In genomic region chr17:18235743-18236256, GRCh38 we compare ENCODE assay signal across 12 cellular contexts. TPM values are rescaled to one million over a fixed set of nuclear protein-coding genes. Genes with fewer than 3 reads are reported as not detected.
A peak's percentile ranks its signal among the peaks of the same experiment; 100 is the strongest.
DNase-seq lines count a peak whose midpoint lies in the region; ATAC-seq, FAIRE-seq and TF ChIP-seq lines count a peak whose summit lies in the region.
"Had no signal": no experiment of that assay in that cellular context is flagged by ENCODE, and none has a peak within 500 bp of the region (broad histone marks: within the 10 kb centered on the region; RNA-seq: fewer than 3 reads in every experiment).

No MANE protein-coding gene starts in this region.

- no peak overlapping the region for H3K27ac ChIP-seq in foreskin keratinocyte
- no peak overlapping the region for H3K27ac ChIP-seq in testis
- no peak overlapping the region for H3K27ac ChIP-seq in uterus
- H3K27ac ChIP-seq: right lobe of liver had no signal

- no peak overlapping the region for H3K4me3 Mint-ChIP-seq in activated T-cell treated with anti-CD3 and anti-CD28 coated beads, Interleukin-2, amount 50 U/mL, for 24 hours
- H3K4me3 Mint-ChIP-seq in activated naive CD8-positive, alpha-beta T cell treated with anti-CD3 and anti-CD28 coated beads for 36 hours = no peak overlapping the region
- H3K4me3 Mint-ChIP-seq: activated naive CD4-positive, alpha-beta T cell treated with anti-CD3 and anti-CD28 coated beads for 36 hours had no signal

- H3K9me3 ChIP-seq in testis = no peaks in the 10 kb centered on the region
- no peaks in the 10 kb centered on the region for H3K9me3 ChIP-seq in uterus
- H3K9me3 ChIP-seq: BE2C, right lobe of liver had no signal

- intact Hi-C loops in testis (cut with DNase I; ENCODE audit: low total_unique reads) (no loop called here), uterus (cut with DNase I; ENCODE audit: low total_unique reads) (no loop called here)

- H3K4me1 ChIP-seq in foreskin keratinocyte (peaks cover 12% of the 10 kb centered on the region), testis (no peaks in the 10 kb centered on the region), uterus (no peaks in the 10 kb centered on the region)
- H3K4me1 ChIP-seq: BE2C, right lobe of liver had no signal

- no peaks in the 10 kb centered on the region for H3K9me3 Mint-ChIP-seq in activated T-cell treated with anti-CD3 and anti-CD28 coated beads, Interleukin-2, amount 50 U/mL, for 24 hours
- no peaks in the 10 kb centered on the region for H3K9me3 Mint-ChIP-seq in activated naive CD8-positive, alpha-beta T cell treated with anti-CD3 and anti-CD28 coated beads for 36 hours
- H3K9me3 Mint-ChIP-seq: activated naive CD4-positive, alpha-beta T cell treated with anti-CD3 and anti-CD28 coated beads for 36 hours had no signal

- peak; percentile 87 for ATAC-seq in foreskin keratinocyte
- ATAC-seq: right lobe of liver had no signal

- no peak for FAIRE-seq in frontal cortex (lab: Jason Lieb, UNC)

- H3K27ac Mint-ChIP-seq in activated T-cell treated with anti-CD3 and anti-CD28 coated beads, Interleukin-2, amount 50 U/mL, for 24 hours = peak overlapping the region; percentile 88
- H3K27ac Mint-ChIP-seq in activated naive CD8-positive, alpha-beta T cell treated with anti-CD3 and anti-CD28 coated beads for 36 hours = peak overlapping the region; percentile 63
- H3K27ac Mint-ChIP-seq: activated naive CD4-positive, alpha-beta T cell treated with anti-CD3 and anti-CD28 coated beads for 36 hours had no signal

- H3K4me3 ChIP-seq in testis = no peak overlapping the region
- no peak overlapping the region for H3K4me3 ChIP-seq in uterus
- H3K4me3 ChIP-seq: right lobe of liver had no signal

- TF ChIP-seq CTCF in foreskin keratinocyte (conservative IDR thresholded peaks at IDR 0.05) = no peak
- no peak for TF ChIP-seq CTCF in testis (IDR thresholded peaks at IDR 0.05)
- no peak for TF ChIP-seq CTCF in uterus (IDR thresholded peaks at IDR 0.05)

- H3K27me3 Mint-ChIP-seq in activated T-cell treated with anti-CD3 and anti-CD28 coated beads, Interleukin-2, amount 50 U/mL, for 24 hours = no peaks in the 10 kb centered on the region
- H3K27me3 Mint-ChIP-seq in activated naive CD8-positive, alpha-beta T cell treated with anti-CD3 and anti-CD28 coated beads for 36 hours = no peaks in the 10 kb centered on the region

- peaks cover 61% of the 10 kb centered on the region for H3K36me3 Mint-ChIP-seq in activated T-cell treated with anti-CD3 and anti-CD28 coated beads, Interleukin-2, amount 50 U/mL, for 24 hours (ENCODE audit: low read depth)
- peaks cover 6% of the 10 kb centered on the region for H3K36me3 Mint-ChIP-seq in activated naive CD8-positive, alpha-beta T cell treated with anti-CD3 and anti-CD28 coated beads for 36 hours

- no peak for TF ChIP-seq POLR2A in testis (IDR thresholded peaks at IDR 0.05)
- no peak for TF ChIP-seq POLR2A in uterus (IDR thresholded peaks at IDR 0.05)

- 63 to 80% methylated on average over 7 to 13 of the region's 14 CpGs for WGBS in testis, 2 donors

- H3K36me3 ChIP-seq in testis (ENCODE audit: low read depth, missing control alignments) = no peaks in the 10 kb centered on the region
- no peaks in the 10 kb centered on the region for H3K36me3 ChIP-seq in uterus
- H3K36me3 ChIP-seq: BE2C, right lobe of liver had no signal

- peak; percentile 66 for DNase-seq in activated T-cell treated with anti-CD3 and anti-CD28 coated beads, Interleukin-2, amount 50 U/mL, for 24 hours
- DNase-seq in activated T-cell treated with anti-CD3 and anti-CD28 coated beads for 4 hours (no peak), foreskin keratinocyte (peak; percentile 47 to 84), testis (peak; percentile 45), frontal cortex (ENCODE audit: low spot score in 2 of 2) (no peak), uterus (no peak), nucleus accumbens (lab: John Stamatoyannopoulos, UW) (no peak)
- DNase-seq in activated naive CD8-positive, alpha-beta T cell treated with anti-CD3 and anti-CD28 coated beads for 36 hours = peak; percentile 46
- DNase-seq: activated naive CD4-positive, alpha-beta T cell treated with anti-CD3 and anti-CD28 coated beads for 36 hours; BE2C; NCI-H1417; right lobe of liver had no signal

- H3K4me1 Mint-ChIP-seq in activated T-cell treated with anti-CD3 and anti-CD28 coated beads, Interleukin-2, amount 50 U/mL, for 24 hours (ENCODE audit: low read depth) = peaks cover 15% of the 10 kb centered on the region
- peaks cover 8% of the 10 kb centered on the region for H3K4me1 Mint-ChIP-seq in activated naive CD8-positive, alpha-beta T cell treated with anti-CD3 and anti-CD28 coated beads for 36 hours

- H3K27me3 ChIP-seq in foreskin keratinocyte (no peaks in the 10 kb centered on the region), testis (no peaks in the 10 kb centered on the region), uterus (no peaks in the 10 kb centered on the region)
- H3K27me3 ChIP-seq: BE2C, right lobe of liver had no signal

RNA-seq across cellular contexts. Expression of gene LLGL1, which starts 10.4 kb away (rescaled TPM):
- 10 to 100 TPM; 13.7 to 15.2 TPM for total RNA-seq in activated naive CD8-positive, alpha-beta T cell treated with anti-CD3 and anti-CD28 coated beads for 36 hours
- total RNA-seq in foreskin keratinocyte (32.8 and 33.6 TPM in 2 replicates), testis (10 to 100 TPM; 40.0 to 46.8 TPM), frontal cortex (30.2 TPM), uterus (10 to 100 TPM in 3 of 4 donors, 1 to 10 TPM in 1; 7.6 to 72.0 (median 23.1) TPM)
- polyA plus RNA-seq in foreskin keratinocyte (16.7 and 17.8 TPM in 2 replicates), testis (ENCODE audit: insufficient read depth, low read depth, low replicate concordance) (24.2 TPM)

RNA-seq across cellular contexts. Expression of gene FLII, which starts 22.7 kb away (rescaled TPM):
- total RNA-seq in activated naive CD8-positive, alpha-beta T cell treated with anti-CD3 and anti-CD28 coated beads for 36 hours = 100 to 1,000 TPM; 237 to 242 TPM
- total RNA-seq in foreskin keratinocyte (494 and 606 TPM in 2 replicates), testis (100 to 1,000 TPM; 317 to 351 TPM), frontal cortex (68.9 TPM), uterus (100 to 1,000 TPM in 3 of 4 donors, 10 to 100 TPM in 1; 93.0 to 307 (median 144) TPM)
- polyA plus RNA-seq in foreskin keratinocyte (551 and 619 TPM in 2 replicates), testis (ENCODE audit: insufficient read depth, low read depth, low replicate concordance) (383 TPM)

RNA-seq across cellular contexts. Expression of gene MIEF2, which starts 24.7 kb away (rescaled TPM):
- 1 to 10 TPM; 3.2 to 4.3 TPM for total RNA-seq in activated naive CD8-positive, alpha-beta T cell treated with anti-CD3 and anti-CD28 coated beads for 36 hours
- total RNA-seq in foreskin keratinocyte (14.7 and 14.9 TPM in 2 replicates), testis (10 to 100 TPM; 28.5 to 29.4 TPM), frontal cortex (34.2 TPM), uterus (10 to 100 TPM; 12.8 to 34.5 (median 18.1) TPM)
- polyA plus RNA-seq in foreskin keratinocyte (11.0 and 12.8 TPM in 2 replicates), testis (ENCODE audit: insufficient read depth, low read depth, low replicate concordance) (7.5 TPM)

RNA-seq across cellular contexts. Expression of gene ALKBH5, which starts 52.2 kb away (rescaled TPM):
- total RNA-seq in activated naive CD8-positive, alpha-beta T cell treated with anti-CD3 and anti-CD28 coated beads for 36 hours = 100 to 1,000 TPM; 163 TPM
- total RNA-seq in foreskin keratinocyte (79.7 and 87.7 TPM in 2 replicates), testis (100 to 1,000 TPM; 213 to 253 TPM), frontal cortex (82.7 TPM), uterus (100 to 1,000 TPM in 2 of 4 donors, 10 to 100 TPM in 2; 66.5 to 136 (median 98.5) TPM)
- polyA plus RNA-seq in foreskin keratinocyte (54.0 and 59.2 TPM in 2 replicates), testis (ENCODE audit: insufficient read depth, low read depth, low replicate concordance) (172 TPM)

Comparison
In these comparisons a context has a peak if more than half of its experiments do, and no peak if none do; other contexts are left out.
1. DNase-seq: peak in activated T-cell treated with anti-CD3 and anti-CD28 coated beads, Interleukin-2, amount 50 U/mL, for 24 hours (single experiment), activated naive CD8-positive, alpha-beta T cell treated with anti-CD3 and anti-CD28 coated beads for 36 hours (single experiment), foreskin keratinocyte (2 of 2) and testis (single experiment); none in activated T-cell treated with anti-CD3 and anti-CD28 coated beads for 4 hours (single experiment), frontal cortex (0 of 2), uterus (0 of 2) and nucleus accumbens (0 of 56).